5 cellular contexts compared by ENCODE assay signal in the genomic region with DNA sequence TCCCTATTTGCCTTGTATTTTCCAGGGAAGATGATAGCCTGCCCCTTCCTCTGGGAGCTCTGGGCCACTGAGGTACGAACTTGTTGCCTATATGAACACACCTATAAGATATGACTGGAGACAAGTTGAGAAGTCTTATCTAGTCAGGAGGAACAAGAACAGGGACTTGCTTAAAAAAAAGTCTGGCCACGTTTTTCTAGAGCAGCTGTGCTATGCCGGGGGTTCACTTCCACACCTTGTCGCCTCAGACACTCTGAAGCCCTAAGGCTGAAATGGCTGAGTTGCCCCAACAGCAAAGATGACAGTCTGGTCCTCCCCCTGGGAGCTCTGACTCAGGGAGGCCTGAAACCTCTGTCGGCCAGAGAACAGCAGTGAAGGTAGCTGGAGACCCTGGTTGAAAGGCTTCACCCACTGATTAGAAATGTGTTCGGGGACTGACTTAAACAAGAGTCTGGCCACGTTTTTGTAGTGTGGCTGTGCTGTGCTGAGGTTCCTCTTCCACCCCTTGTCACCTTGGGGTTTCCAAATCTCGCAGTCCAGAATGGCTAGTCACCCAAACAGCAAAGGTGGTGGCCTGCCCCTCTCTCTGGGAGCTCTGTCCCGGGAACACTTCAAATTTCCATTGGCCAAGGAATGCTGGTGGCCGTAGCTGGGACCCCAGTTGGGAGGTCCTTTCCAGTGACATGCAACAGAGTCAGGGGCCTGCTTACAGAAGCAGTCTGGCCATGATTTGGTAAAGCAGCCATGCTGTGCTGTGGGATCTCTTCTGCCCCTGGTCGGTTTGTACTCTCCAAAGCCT.
DNase-seq lines count a peak whose midpoint lies in the region; FAIRE-seq and TF ChIP-seq lines count a peak whose summit lies in the region.
"Not testable (repeated sequence)": the region's sequence is repeated elsewhere in the genome, so short reads cannot be mapped to it uniquely, and the experiment has no call there.

No MANE protein-coding gene starts in this region.

- 59% methylated on average over 10 of the region's 11 CpGs for WGBS in esophagus muscularis mucosa
- WGBS in sigmoid colon, 2 donors: 58 to 63% methylated on average over 11 of the region's 11 CpGs

- DNase-seq in SK-N-DZ (ENCODE audit: low spot score) (peak; percentile 0), esophagus muscularis mucosa (ENCODE audit: extremely low spot score) (peak; percentile 91), kidney (peak; percentile 52), sigmoid colon (peak; percentile 55), vagina (ENCODE audit: extremely low spot score in 2 of 2) (peak; percentile 87 to 89)

- TF ChIP-seq CTCF in esophagus muscularis mucosa (IDR thresholded peaks at IDR 0.05); kidney (IDR thresholded peaks at IDR 0.05; ENCODE audit: borderline replicate concordance, extremely low read depth, insufficient read depth); sigmoid colon (IDR thresholded peaks at IDR 0.05); vagina (IDR thresholded peaks at IDR 0.05): not testable (repeated sequence)

- H3K9ac ChIP-seq in kidney (ENCODE audit: low read length in 2 of 2): not testable (repeated sequence)

- H3K36me3 ChIP-seq in esophagus muscularis mucosa; kidney (ENCODE audit: control insufficient read depth in 1 of 2, insufficient read depth in 2 of 2, low read length in 2 of 2); sigmoid colon; vagina: not testable (repeated sequence)

- not testable (repeated sequence) for H3K9me3 ChIP-seq in esophagus muscularis mucosa; kidney (ENCODE audit: control insufficient read depth in 1 of 2, low read length in 2 of 2); sigmoid colon; vagina

- not testable (repeated sequence) for H3K4me1 ChIP-seq in esophagus muscularis mucosa; kidney (ENCODE audit: control insufficient read depth in 1 of 2, insufficient read depth in 1 of 2, low read depth in 1 of 2, low read length in 2 of 2); sigmoid colon; vagina

- not testable (repeated sequence) for H3K27ac ChIP-seq in esophagus muscularis mucosa (replicated peaks in 1 of 4); kidney (ENCODE audit: low read depth in 2 of 2, low read length in 2 of 2); sigmoid colon; vagina

- not testable (repeated sequence) for H3K27me3 ChIP-seq in esophagus muscularis mucosa, sigmoid colon, vagina

- not testable (repeated sequence) for TF ChIP-seq EP300 in esophagus muscularis mucosa (IDR thresholded peaks at IDR 0.05); sigmoid colon (IDR thresholded peaks at IDR 0.05)

- intact Hi-C loops in esophagus muscularis mucosa (cut with DNase I); kidney (cut with DNase I); sigmoid colon (cut with DNase I); vagina (cut with DNase I): not testable (repeated sequence)

- not testable (repeated sequence) for TF ChIP-seq POLR2A in esophagus muscularis mucosa (IDR thresholded peaks at IDR 0.05; ENCODE audit: low read depth); sigmoid colon (IDR thresholded peaks at IDR 0.05); vagina (IDR thresholded peaks at IDR 0.05)

- FAIRE-seq in kidney (lab: Jason Lieb, UNC): not testable (repeated sequence)

- H3K4me3 ChIP-seq in esophagus muscularis mucosa; kidney (ENCODE audit: low read length in 2 of 2); sigmoid colon; vagina: not testable (repeated sequence)

Comparison
In these comparisons a context has a peak if more than half of its experiments do, and no peak if none do; other contexts are left out.
1. DNase-seq: peak in every context shown above with its lines; median percentile 91 in esophagus muscularis mucosa; 88 in vagina; 55 in sigmoid colon; 52 in kidney; 0 in SK-N-DZ.